In the genomic region with DNA sequence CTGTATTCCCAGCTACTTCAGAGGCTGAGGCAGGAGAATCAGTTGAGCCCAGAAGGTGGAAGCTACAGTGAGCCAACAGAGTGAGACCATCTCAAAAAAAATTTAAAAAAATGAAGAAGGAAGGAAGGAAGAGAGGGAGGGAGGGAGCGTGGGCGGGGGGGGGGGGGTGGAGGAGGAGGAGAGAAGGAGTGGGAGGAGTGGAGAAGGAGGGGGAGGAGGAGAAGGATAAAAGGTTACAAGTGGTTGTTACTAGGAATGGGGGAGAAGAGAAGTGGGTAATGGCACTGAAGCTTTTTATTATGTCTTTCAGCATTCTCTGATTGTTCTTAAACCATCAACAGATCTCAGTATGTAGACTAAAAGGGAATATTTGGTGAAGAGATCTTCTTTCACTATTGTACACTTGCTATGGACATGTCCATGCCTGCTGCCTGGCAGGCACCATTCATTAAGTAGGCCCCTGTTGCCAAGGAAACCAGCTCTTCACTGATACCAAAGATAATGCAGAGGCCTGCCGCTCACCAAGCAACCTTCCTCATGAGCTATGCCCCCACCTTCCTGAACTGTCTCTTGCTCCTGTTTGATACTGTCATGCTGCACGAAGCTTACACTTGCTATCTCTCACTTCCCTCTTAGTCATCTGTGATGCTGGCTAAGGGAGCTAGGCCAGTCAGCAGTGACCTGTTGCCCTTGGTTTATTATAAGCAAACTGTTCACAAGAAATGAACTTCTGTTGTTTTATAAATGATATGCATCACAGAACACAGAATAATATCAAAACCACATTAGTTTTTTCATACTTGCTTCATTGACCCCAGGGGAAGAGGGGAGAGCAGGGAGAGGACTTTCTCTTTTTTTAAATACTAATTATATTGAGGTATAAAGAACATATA, we compare ENCODE assay signal across 1 cellular context.
A peak's percentile ranks its signal among the peaks of the same experiment; 100 is the strongest.
TF ChIP-seq lines count a peak whose summit lies in the region.

No MANE protein-coding gene starts in this region.

TF ChIP-seq in IMR-90, 13 proteins besides CTCF, POLR2A, EP300 and RAD21 (continued from another document):
- TF ChIP-seq, protein P1, sequence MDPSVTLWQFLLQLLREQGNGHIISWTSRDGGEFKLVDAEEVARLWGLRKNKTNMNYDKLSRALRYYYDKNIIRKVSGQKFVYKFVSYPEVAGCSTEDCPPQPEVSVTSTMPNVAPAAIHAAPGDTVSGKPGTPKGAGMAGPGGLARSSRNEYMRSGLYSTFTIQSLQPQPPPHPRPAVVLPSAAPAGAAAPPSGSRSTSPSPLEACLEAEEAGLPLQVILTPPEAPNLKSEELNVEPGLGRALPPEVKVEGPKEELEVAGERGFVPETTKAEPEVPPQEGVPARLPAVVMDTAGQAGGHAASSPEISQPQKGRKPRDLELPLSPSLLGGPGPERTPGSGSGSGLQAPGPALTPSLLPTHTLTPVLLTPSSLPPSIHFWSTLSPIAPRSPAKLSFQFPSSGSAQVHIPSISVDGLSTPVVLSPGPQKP (IDR thresholded peaks at IDR 0.05; ENCODE audit: borderline replicate concordance, low read depth, low read length): no peak
- TF ChIP-seq RFX5 (IDR thresholded peaks at IDR 0.05; ENCODE audit: low read depth, low read length) (no peak), FOS (IDR thresholded peaks at IDR 0.05; ENCODE audit: low read depth, low read length) (peak; percentile 80), MAZ (IDR thresholded peaks at IDR 0.05; ENCODE audit: borderline replicate concordance, low read depth, low read length) (peak; percentile 93), CHD1 (IDR thresholded peaks at IDR 0.05; ENCODE audit: low read depth, low read length) (no peak), MAFK (IDR thresholded peaks at IDR 0.05; ENCODE audit: low read depth, low read length) (peak; percentile 45; the same call in 1 of the 2 replicates), BHLHE40 (IDR thresholded peaks at IDR 0.05; ENCODE audit: low read depth, low read length) (peak; percentile 58), MXI1 (IDR thresholded peaks at IDR 0.05; ENCODE audit: borderline replicate concordance, low read depth, low read length) (0 out of 2 replicates have a peak, but pooled peaks have one; percentile 16)
TF ChIP-seq in IMR-90: peak in this region for 6.
